8 cellular contexts compared by ENCODE assay signal in genomic region chr6:16319813-16320532, GRCh38.
DNase-seq lines count a peak whose midpoint lies in the region; ATAC-seq and TF ChIP-seq lines count a peak whose summit lies in the region.

No MANE protein-coding gene starts in this region.

- H3K4me3 ChIP-seq in choroid plexus epithelial cell (ENCODE audit: low read depth, low read length) (peak overlapping the region; percentile 33), lower leg skin (ENCODE audit: low read depth, poor library complexity, severe bottlenecking) (no peak overlapping the region)

- intact Hi-C loops in lower leg skin (cut with DNase I; ENCODE audit: low total_unique reads): no loop called here

- TF ChIP-seq CTCF in GM10266 (IDR thresholded peaks at IDR 0.05; ENCODE audit: control insufficient read depth, insufficient read depth, low read depth, missing control alignments) (no peak), choroid plexus epithelial cell (conservative IDR thresholded peaks at IDR 0.05; ENCODE audit: low read depth, low read length) (no peak), lower leg skin (IDR thresholded peaks at IDR 0.05) (no peak)

- TF ChIP-seq POLR2A in lower leg skin (IDR thresholded peaks at IDR 0.05): no peak

- ATAC-seq in HG02571 (IDR thresholded peaks at IDR 0.05; ENCODE audit: unreplicated experiment): peak; percentile 47

- 2 to 3% methylated on average over 16 of the region's 16 CpGs for WGBS in lower leg skin, 2 donors

- DNase-seq in GM10266 (ENCODE audit: extremely low spot score) (peak; percentile 62), NCI-H1694 treated with DMSO at 0.1 percent for 48 hours (lab: John Stamatoyannopoulos, UW) (peak; percentile 88), choroid plexus epithelial cell (ENCODE audit: low read depth) (peak; percentile 93), lower leg skin (ENCODE audit: low spot score in 2 of 2) (peak; percentile 83 to 91), NCI-H187 (lab: John Stamatoyannopoulos, UW) (no peak)
- peak; percentile 65 to 69 for DNase-seq in activated CD4-positive, alpha-beta T cell treated with anti-CD3 and anti-CD28 coated beads for 4 hours
- peak; percentile 35 to 52 for DNase-seq in stimulated activated CD4-positive, alpha-beta T cell treated with anti-CD3 and anti-CD28 coated beads, Interleukin-4, amount 100 ng/mL, for 48 hours (ENCODE audit: low read depth in 2 of 2)

Comparison
In these comparisons a context has a peak if more than half of its experiments do, and no peak if none do; other contexts are left out.
1. DNase-seq: peak in GM10266 (single experiment), NCI-H1694 treated with DMSO at 0.1 percent for 48 hours (single experiment), activated CD4-positive, alpha-beta T cell treated with anti-CD3 and anti-CD28 coated beads for 4 hours (2 of 2), choroid plexus epithelial cell (single experiment), lower leg skin (2 of 2) and stimulated activated CD4-positive, alpha-beta T cell treated with anti-CD3 and anti-CD28 coated beads, Interleukin-4, amount 100 ng/mL, for 48 hours (2 of 2); none in NCI-H187 (0 of 2).